ENCODE assay signal across 16 cellular contexts in the genomic region with DNA sequence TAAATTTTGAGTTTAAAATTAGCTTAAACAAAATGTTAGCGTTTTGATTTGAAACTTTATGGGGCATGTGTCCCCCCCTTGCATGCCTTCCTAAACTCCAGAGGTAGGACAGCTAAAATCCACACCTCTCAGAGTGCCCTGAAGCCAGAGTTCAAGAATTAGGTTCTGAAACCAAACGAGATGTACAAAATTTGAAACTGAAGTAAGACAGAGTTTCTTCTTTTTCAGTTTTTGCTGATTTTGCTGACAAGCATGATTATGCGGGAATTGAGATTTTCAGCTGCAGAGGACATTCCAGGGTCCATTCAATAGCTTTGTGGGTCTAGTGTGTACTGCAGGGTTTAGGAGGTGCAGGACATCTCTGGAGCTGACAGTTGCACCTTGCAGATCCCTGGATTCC. TPM values are rescaled to one million over a fixed set of nuclear protein-coding genes. Genes with fewer than 3 reads are reported as not detected.
DNase-seq lines count a peak whose midpoint lies in the region; ATAC-seq and TF ChIP-seq lines count a peak whose summit lies in the region.
"Had no signal": no experiment of that assay in that cellular context is flagged by ENCODE, and none has a peak within 500 bp of the region (broad histone marks: within the 10 kb centered on the region; RNA-seq: fewer than 3 reads in every experiment).

No MANE protein-coding gene starts in this region.

- H3K9me3 Mint-ChIP-seq in HFFc6 = no peaks in the 10 kb centered on the region
- H3K9me3 Mint-ChIP-seq: CD8-positive, alpha-beta T cell; H9 had no signal

- H3K36me3 ChIP-seq in MM.1S (replicated peaks; ENCODE audit: insufficient read depth, low read length) (no peaks in the 10 kb centered on the region), adipocyte (ENCODE audit: control insufficient read depth, insufficient read depth, low read length, severe bottlenecking) (no peaks in the 10 kb centered on the region), neuron (ENCODE audit: insufficient read depth, low read length) (no peaks in the 10 kb centered on the region)

- TF ChIP-seq CTCF in HFFc6 (IDR thresholded peaks at IDR 0.05) (no peak), MM.1S (IDR thresholded peaks at IDR 0.05; ENCODE audit: low read length) (no peak)

- H4K20me1 ChIP-seq in MM.1S (ENCODE audit: insufficient read depth, low read length) = no peaks in the 10 kb centered on the region

- peaks cover 13% of the 10 kb centered on the region for H3F3A ChIP-seq in MM.1S (ENCODE audit: insufficient read depth, low read length)

- H3K27me3 Mint-ChIP-seq in HFFc6 (ENCODE audit: insufficient read depth) = no peaks in the 10 kb centered on the region

- no peaks in the 10 kb centered on the region for H3K9me2 ChIP-seq in MM.1S (replicated peaks; ENCODE audit: insufficient read depth, low read length)

- no peak overlapping the region for H3K4me3 ChIP-seq in MM.1S (ENCODE audit: low read length)
- no peak overlapping the region for H3K4me3 ChIP-seq in adipocyte (ENCODE audit: low read length)
- H3K4me3 ChIP-seq in neuron (ENCODE audit: low read length) = no peak overlapping the region

- no peaks in the 10 kb centered on the region for H3K79me2 ChIP-seq in MM.1S (ENCODE audit: low read length)

- no peak overlapping the region for H3K9ac ChIP-seq in MM.1S (ENCODE audit: low read length)
- peak overlapping the region; percentile 75 for H3K9ac ChIP-seq in adipocyte (ENCODE audit: low read length)

- H3K36me3 Mint-ChIP-seq in HFFc6 (ENCODE audit: low read depth) = no peaks in the 10 kb centered on the region
- H3K36me3 Mint-ChIP-seq: CD14-positive monocyte; CD8-positive, alpha-beta T cell had no signal

- intact Hi-C loops in left colon (cut with DNase I, micrococcal nuclease) = no loop called here
- intact Hi-C loops in Right ventricle myocardium superior (cut with DNase I) = no loop called here

- H2AFZ ChIP-seq in MM.1S (ENCODE audit: low read length) = no peak overlapping the region
- peak overlapping the region; percentile 22 for H2AFZ ChIP-seq in neuron (ENCODE audit: low read depth, low read length)

- H3K9me3 ChIP-seq in MM.1S (replicated peaks; ENCODE audit: insufficient read depth, low read length) = no peaks in the 10 kb centered on the region
- H3K9me3 ChIP-seq in adipocyte (ENCODE audit: control insufficient read depth, low read length) = no peaks in the 10 kb centered on the region
- no peaks in the 10 kb centered on the region for H3K9me3 ChIP-seq in neuron (ENCODE audit: low read length)

- ATAC-seq in HG03039 (IDR thresholded peaks at IDR 0.05; ENCODE audit: unreplicated experiment) (no peak), left colon (no peak), Right ventricle myocardium superior (ENCODE audit: poor library complexity) (no peak)
- ATAC-seq: CD8-positive, alpha-beta T cell had no signal

- no peak for DNase-seq in HFFc6
- peak; percentile 75 for DNase-seq in MM.1S
- no peak for DNase-seq in adipocyte (ENCODE audit: low read depth)
- no peak for DNase-seq in left colon
- no peak for DNase-seq in Right ventricle myocardium superior
- DNase-seq: CD8-positive, alpha-beta T cell; COR-L47; DMS153; DMS79 treated with DMSO at 0.1 percent for 48 hours; EL; GOT3; H9 had no signal

- peak overlapping the region; percentile 31 for H3K4me2 ChIP-seq in MM.1S (ENCODE audit: low read depth, low read length)

- H3K4me1 ChIP-seq in MM.1S (ENCODE audit: low read length) (peaks cover 22% of the 10 kb centered on the region), adipocyte (ENCODE audit: control insufficient read depth, insufficient read depth, low read length) (peaks cover 48% of the 10 kb centered on the region), neuron (ENCODE audit: insufficient read depth, low read length) (no peaks in the 10 kb centered on the region)

- peak overlapping the region; percentile 31 for H3K4me3 Mint-ChIP-seq in HFFc6
- H3K4me3 Mint-ChIP-seq: CD14-positive monocyte; CD8-positive, alpha-beta T cell; H9 had no signal

- peak overlapping the region; percentile 95 for H3K27ac Mint-ChIP-seq in HFFc6
- H3K27ac Mint-ChIP-seq: CD14-positive monocyte; CD8-positive, alpha-beta T cell; H9 had no signal

- peak overlapping the region; percentile 41; the same call in 1 of the 2 replicates for H3K27ac ChIP-seq in MM.1S (ENCODE audit: low read length)

- H3K4me1 Mint-ChIP-seq in HFFc6 (ENCODE audit: low read depth) = peaks cover 84% of the 10 kb centered on the region
- H3K4me1 Mint-ChIP-seq: CD14-positive monocyte had no signal

- H3K27me3 ChIP-seq in MM.1S (replicated peaks; ENCODE audit: insufficient read depth, low read length) (no peaks in the 10 kb centered on the region), adipocyte (replicated peaks; ENCODE audit: control insufficient read depth, insufficient read depth, low read length) (no peaks in the 10 kb centered on the region), neuron (ENCODE audit: insufficient read depth, low read length) (no peaks in the 10 kb centered on the region)

RNA-seq across cellular contexts. Expression of a gene that starts 17.1 kb away (rescaled TPM):
- 1,000 to 10,000 TPM in 3 of 6 experiments, 100 to 1,000 TPM in 3; 890 to 1,151 (median 989) TPM for total RNA-seq in HFFc6 (2021; fragmentation: NEBNext Ultra II Directional; extraction: Animal tissue kit (Norgen Biotek cat#: 25700))
- total RNA-seq in left colon (1 to 10 TPM; 2.4 to 7.5 TPM), Right ventricle myocardium superior (3.1 TPM)
- total RNA-seq: CD8-positive, alpha-beta T cell had no signal

RNA-seq across cellular contexts. Expression of a gene that starts 34.2 kb away (rescaled TPM):
- under 1 TPM in 5 of 6 experiments, not detected in 1; 0.10 to 0.28 (median 0.16) TPM for total RNA-seq in HFFc6 (2021; fragmentation: NEBNext Ultra II Directional; extraction: Animal tissue kit (Norgen Biotek cat#: 25700))
- total RNA-seq in left colon = not detected
- not detected for total RNA-seq in Right ventricle myocardium superior
- total RNA-seq: A673; CD8-positive, alpha-beta T cell; H9 had no signal

Comparison
In these comparisons a context has a peak if more than half of its experiments do, and no peak if none do; other contexts are left out.
1. RNA of a gene that starts 17.1 kb away (total RNA-seq): 890 to 1,151 TPM in HFFc6; 2.4 to 7.5 TPM in left colon and 3.1 TPM in Right ventricle myocardium superior (single experiment); every median in the first group is over 100 times any median in the second.